Comparison of ENCODE assay signal across 8 cellular contexts in the genomic region with DNA sequence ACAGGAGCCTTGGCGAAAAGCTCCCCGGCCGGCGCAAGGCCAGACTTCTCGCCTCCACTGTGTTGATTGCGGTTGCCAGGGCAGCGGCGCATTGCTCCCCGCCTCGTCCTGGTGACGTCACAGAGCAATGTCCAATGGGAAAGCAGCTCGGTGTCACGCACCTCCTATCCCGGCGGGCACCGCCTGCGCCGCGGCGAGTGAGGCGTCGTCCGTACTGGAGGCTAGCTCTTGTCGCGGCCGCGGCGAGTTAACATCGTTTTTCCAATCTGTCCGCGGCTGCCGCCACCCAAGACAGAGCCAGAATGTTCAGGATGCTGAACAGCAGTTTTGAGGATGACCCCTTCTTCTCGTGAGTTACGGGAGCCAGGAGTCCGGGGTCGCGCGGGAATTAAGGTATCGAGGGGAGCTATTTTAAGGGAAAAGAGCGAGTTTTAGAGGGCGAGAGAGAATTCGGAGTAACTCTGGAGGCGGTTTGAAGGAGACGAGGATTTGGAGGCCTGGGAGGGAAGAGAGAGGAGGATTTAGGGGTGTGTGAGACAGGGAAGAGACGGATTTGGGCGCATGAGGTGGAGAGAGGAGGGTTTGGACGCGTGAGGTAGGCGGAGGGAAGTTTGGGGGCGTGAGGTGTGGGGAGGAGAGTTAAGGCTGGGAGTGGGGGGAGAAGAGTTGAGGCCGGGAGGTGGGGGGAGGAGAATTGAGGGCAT. TPM values are rescaled to one million over a fixed set of nuclear protein-coding genes. Genes with fewer than 3 reads are reported as not detected.
DNase-seq lines count a peak whose midpoint lies in the region; ATAC-seq and TF ChIP-seq lines count a peak whose summit lies in the region.

A gene with protein sequence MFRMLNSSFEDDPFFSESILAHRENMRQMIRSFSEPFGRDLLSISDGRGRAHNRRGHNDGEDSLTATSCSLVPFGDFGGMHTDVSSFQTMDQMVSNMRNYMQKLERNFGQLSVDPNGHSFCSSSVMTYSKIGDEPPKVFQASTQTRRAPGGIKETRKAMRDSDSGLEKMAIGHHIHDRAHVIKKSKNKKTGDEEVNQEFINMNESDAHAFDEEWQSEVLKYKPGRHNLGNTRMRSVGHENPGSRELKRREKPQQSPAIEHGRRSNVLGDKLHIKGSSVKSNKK (plus strand): TSS at position 196 of the 704 bp plus-strand sequence. CDS start 107 bp downstream, at position 303.

- H3K4me3 Mint-ChIP-seq in T-helper 1 cell treated with Interleukin-12 subunit alpha and Interleukin-12 subunit beta and Interleukin-4 antibody, amounts not matched to agents 30 μg/mL and 1 μg/mL, for 36 hours = peak within 1 kb of the TSS; percentile 83

- H3K27me3 ChIP-seq in heart left ventricle (no peaks in the 10 kb centered on the region), ovary (no peaks in the 10 kb centered on the region), testis (no peaks in the 10 kb centered on the region)

- intact Hi-C loops in heart left ventricle (cut with DNase I) (loop anchor here in 6 of 10 donors (5.0 to 10.0 kb wide), 3 partner anchors 71 to 231 kb away; a partner anchor contains a TSS), ovary (cut with DNase I) (no loop called here), testis (cut with DNase I; ENCODE audit: low total_unique reads) (no loop called here)

- no peak for TF ChIP-seq EP300 in ovary (IDR thresholded peaks at IDR 0.05)

- WGBS in heart left ventricle, 4 donors = 1% methylated on average over 38 to 51 of the region's 51 CpGs
- WGBS in ovary, 3 donors = 0% methylated on average over 51 of the region's 51 CpGs
- 0 to 1% methylated on average over 26 to 41 of the region's 51 CpGs for WGBS in testis, 2 donors

- peak within 1 kb of the TSS; percentile 70 to 92 (median 84) for H3K27ac ChIP-seq in heart left ventricle
- H3K27ac ChIP-seq in ovary = peak within 1 kb of the TSS; percentile 55 to 66
- H3K27ac ChIP-seq in testis = peak within 1 kb of the TSS; percentile 93 to 94

- TF ChIP-seq POLR2A in heart left ventricle (IDR thresholded peaks at IDR 0.05) (peak; percentile 77 to 94), ovary (IDR thresholded peaks at IDR 0.05) (peak; percentile 98), testis (IDR thresholded peaks at IDR 0.05) (peak; percentile 71)

- peaks cover 10% of the 10 kb centered on the region for H3K4me1 Mint-ChIP-seq in T-helper 1 cell treated with Interleukin-12 subunit alpha and Interleukin-12 subunit beta and Interleukin-4 antibody, amounts not matched to agents 30 μg/mL and 1 μg/mL, for 36 hours (ENCODE audit: low read depth)

- in situ Hi-C loops in G401 (cut with HindIII; ENCODE audit: low sequenced_read_pairs) = no loop called here

- peak; percentile 99 for ATAC-seq in heart left ventricle

- no peaks in the 10 kb centered on the region for H3K9me3 Mint-ChIP-seq in T-helper 1 cell treated with Interleukin-12 subunit alpha and Interleukin-12 subunit beta and Interleukin-4 antibody, amounts not matched to agents 30 μg/mL and 1 μg/mL, for 36 hours

- no peaks in the 10 kb centered on the region for H3K36me3 Mint-ChIP-seq in T-helper 1 cell treated with Interleukin-12 subunit alpha and Interleukin-12 subunit beta and Interleukin-4 antibody, amounts not matched to agents 30 μg/mL and 1 μg/mL, for 36 hours (ENCODE audit: low read depth)

- H3K27ac Mint-ChIP-seq in T-helper 1 cell treated with Interleukin-12 subunit alpha and Interleukin-12 subunit beta and Interleukin-4 antibody, amounts not matched to agents 30 μg/mL and 1 μg/mL, for 36 hours = peak within 1 kb of the TSS; percentile 53

- POLR2A ChIA-PET in HEK293T (lab: Yijun Ruan, JAX) = interaction anchor here (0.6 to 1.3 kb wide), 4 partner anchors 9 to 1411 kb away, joined by 3 read pairs; a partner anchor contains a TSS

- no peaks in the 10 kb centered on the region for H3K36me3 ChIP-seq in heart left ventricle
- H3K36me3 ChIP-seq in ovary = no peaks in the 10 kb centered on the region
- no peaks in the 10 kb centered on the region for H3K36me3 ChIP-seq in testis (ENCODE audit: low read depth, missing control alignments)

- H3K4me3 ChIP-seq in heart left ventricle (peak within 1 kb of the TSS; percentile 51 to 79 (median 68)), ovary (peak within 1 kb of the TSS; percentile 72), testis (peak within 1 kb of the TSS; percentile 68 to 83)

- peaks cover 24% of the 10 kb centered on the region for H3K27me3 Mint-ChIP-seq in T-helper 1 cell treated with Interleukin-12 subunit alpha and Interleukin-12 subunit beta and Interleukin-4 antibody, amounts not matched to agents 30 μg/mL and 1 μg/mL, for 36 hours (ENCODE audit: low read depth)

- H3K4me1 ChIP-seq in heart left ventricle (peaks cover 0 to 31% (median 9%) of the 10 kb centered on the region in 12 donors), ovary (ENCODE audit: insufficient read depth) (peaks cover 4% of the 10 kb centered on the region), testis (no peaks in the 10 kb centered on the region)

- DNase-seq in G401 (ENCODE audit: low spot score) (peak; percentile 96), HEK293T (ENCODE audit: extremely low spot score) (peak; percentile 98), NCI-H1092 treated with DMSO at 0.1 percent for 48 hours (lab: John Stamatoyannopoulos, UW) (peak; percentile 89), amygdala (lab: John Stamatoyannopoulos, UW) (peak; percentile 32 to 96 (median 89)), heart left ventricle (peak; percentile 97 to 99 (median 98)), ovary (peak; percentile 97 to 99 (median 98)), testis (peak; percentile 99)

- no peak for TF ChIP-seq CTCF in heart left ventricle (IDR thresholded peaks at IDR 0.05)
- TF ChIP-seq CTCF in ovary (IDR thresholded peaks at IDR 0.05) = no peak
- TF ChIP-seq CTCF in testis (IDR thresholded peaks at IDR 0.05) = no peak

- H3K9me3 ChIP-seq in heart left ventricle (no peaks in the 10 kb centered on the region), ovary (no peaks in the 10 kb centered on the region), testis (no peaks in the 10 kb centered on the region)

- CTCF ChIA-PET in HEK293T (lab: Yijun Ruan, JAX) = no interaction called here

TF ChIP-seq in HEK293T, 16 proteins besides CTCF, POLR2A, EP300 and RAD21:
- TF ChIP-seq SP1 (IDR thresholded peaks at IDR 0.05) (no peak), ARNT (IDR thresholded peaks at IDR 0.05) (peak; percentile 29; the same call in 1 of the 2 replicates), L3MBTL2 (conservative IDR thresholded peaks at IDR 0.05) (peak; percentile 100)

RNA-seq across cellular contexts. Expression of the gene that starts here (rescaled TPM):
- total RNA-seq in G401 (2014; rRNA removed; shearing (Covaris generic)) = 58.3 and 91.5 TPM in 2 replicates
- 100 to 1,000 TPM in 6 of 9 donors, 10 to 100 TPM in 3; 64.9 to 258 (median 123) TPM for total RNA-seq in heart left ventricle
- 10 to 100 TPM; 85.6 to 93.5 TPM for polyA plus RNA-seq in heart left ventricle
- total RNA-seq in ovary = 10 to 100 TPM in 6 of 7 donors, 1 to 10 TPM in 1; 8.5 to 28.3 (median 16.0) TPM
- 10 to 100 TPM; 10.2 to 19.0 TPM for polyA plus RNA-seq in ovary
- total RNA-seq in testis = 100 to 1,000 TPM; 142 to 211 TPM
- polyA plus RNA-seq in testis (ENCODE audit: insufficient read depth, low read depth, low replicate concordance) = 549 TPM

Comparison
In these comparisons a context has a peak if more than half of its experiments do, and no peak if none do; other contexts are left out.
1. Peak in every context shown above with its lines: DNase-seq, ATAC-seq, H3K4me3 ChIP-seq and H3K27ac ChIP-seq.
2. RNA of the gene that starts here (polyA plus RNA-seq): 549 TPM in testis (single experiment) and 85.6 to 93.5 TPM in heart left ventricle; 10.2 to 19.0 TPM in ovary; every median in the first group is over 4 times any median in the second.
3. intact Hi-C loops: an anchor here in heart left ventricle (5.0 to 10.0 kb wide); none called in ovary and testis.